In the genomic region with DNA sequence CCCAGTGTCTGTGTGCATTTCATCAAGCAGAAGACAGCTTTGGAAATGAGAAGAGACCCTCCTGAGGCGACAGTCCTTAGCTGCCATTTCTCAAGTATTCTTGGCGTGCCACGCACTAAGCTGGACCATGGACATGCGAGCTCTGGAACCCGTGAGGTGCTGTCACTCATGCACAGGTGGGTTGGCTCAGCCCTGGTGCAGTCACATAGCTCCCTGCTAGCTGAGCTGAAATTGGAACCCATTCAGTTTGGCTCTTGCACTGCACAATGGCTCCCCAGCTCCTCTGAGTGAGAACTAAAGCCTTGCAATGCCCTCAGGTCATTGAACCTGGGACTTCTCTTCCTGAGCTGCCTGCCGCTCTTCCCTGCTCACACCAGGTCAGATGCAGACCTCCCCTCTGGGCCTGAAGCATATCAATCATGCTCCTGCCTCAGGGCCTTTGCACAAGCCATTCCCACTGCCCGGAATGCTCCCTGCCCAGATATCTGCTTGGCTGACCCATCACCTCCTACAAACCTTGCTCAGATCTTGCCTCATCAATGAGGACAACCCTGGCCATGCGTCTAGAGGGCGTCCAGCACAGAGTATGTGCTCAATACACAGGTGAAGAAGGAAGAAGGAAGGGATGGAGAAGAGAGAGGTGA, we compare ENCODE assay signal across 2 cellular contexts.
TF ChIP-seq lines count a peak whose summit lies in the region.

No MANE protein-coding gene starts in this region.

TF ChIP-seq in HEK293, 187 proteins besides CTCF, POLR2A, EP300 and RAD21:
- TF ChIP-seq ZNF354C (tag by site-specific recombination; IDR thresholded peaks at IDR 0.05; ENCODE audit: borderline replicate concordance, low read depth), result no peak
- peak; percentile 98 for TF ChIP-seq ZNF623 (tag by site-specific recombination; IDR thresholded peaks at IDR 0.05)
- no peak for TF ChIP-seq ZNF707 (tag by site-specific recombination; IDR thresholded peaks at IDR 0.05)
- no peak for TF ChIP-seq MYNN (tag by site-specific recombination; IDR thresholded peaks at IDR 0.05; ENCODE audit: borderline replicate concordance)
- TF ChIP-seq ZNF664 (tag by site-specific recombination; IDR thresholded peaks at IDR 0.05), result 0 out of 2 replicates have a peak, but pooled peaks have one; percentile 11

TF ChIP-seq in H1, 55 proteins besides CTCF, POLR2A, EP300 and RAD21:
- TF ChIP-seq MAFK (IDR thresholded peaks at IDR 0.05; ENCODE audit: low read depth, low read length), result no peak
- peak; percentile 39; the same call in 1 of the 2 replicates for TF ChIP-seq KDM1A (IDR thresholded peaks at IDR 0.05; ENCODE audit: borderline replicate concordance, low read length)
